25 cellular contexts compared by ENCODE assay signal in genomic region chr7:132171130-132171576, GRCh38.
"Had no signal": no experiment of that assay in that cellular context is flagged by ENCODE, and none has a peak within 500 bp of the region (broad histone marks: within the 10 kb centered on the region; RNA-seq: fewer than 3 reads in every experiment).

No MANE protein-coding gene starts in this region.

- H3K27ac ChIP-seq: adrenal gland, body of pancreas, colonic mucosa, epithelial cell of prostate, left lung, stomach, thyroid gland, upper lobe of right lung had no signal

- H3K36me3 ChIP-seq: adrenal gland, colonic mucosa, esophagus squamous epithelium, left lung, thyroid gland, upper lobe of right lung had no signal

- H3K4me2 ChIP-seq: smooth muscle cell had no signal

- ATAC-seq: body of pancreas; left lung; stimulated activated memory B cell treated with anti-CD40 and anti-IgM and Interleukin-4, amounts not matched to agents 10 μg/mL and 1 μg/mL and 100 μg/mL, for 72 hours; upper lobe of right lung had no signal

- H3K4me1 ChIP-seq: adrenal gland, body of pancreas, colonic mucosa, esophagus squamous epithelium, left lung, stomach, thyroid gland, upper lobe of right lung had no signal

- H3K4me1 Mint-ChIP-seq: nephron; stimulated activated memory B cell treated with anti-CD40 and anti-IgM and Interleukin-4, amounts not matched to agents 10 μg/mL and 1 μg/mL and 100 μg/mL, for 72 hours had no signal

- H3K9me3 Mint-ChIP-seq: nephron; stimulated activated memory B cell treated with anti-CD40 and anti-IgM and Interleukin-4, amounts not matched to agents 10 μg/mL and 1 μg/mL and 100 μg/mL, for 72 hours had no signal

- H3K9me3 ChIP-seq: adrenal gland, body of pancreas, colonic mucosa, esophagus squamous epithelium, left lung, stomach, thyroid gland, upper lobe of right lung had no signal

- H3K27me3 ChIP-seq: adrenal gland, body of pancreas, colonic mucosa, left lung, stomach, thyroid gland, upper lobe of right lung had no signal

- H3K4me3 Mint-ChIP-seq: activated naive CD8-positive, alpha-beta T cell; nephron; stimulated activated memory B cell treated with anti-CD40 and anti-IgM and Interleukin-4, amounts not matched to agents 10 μg/mL and 1 μg/mL and 100 μg/mL, for 72 hours had no signal

- H3K27me3 Mint-ChIP-seq: activated naive CD8-positive, alpha-beta T cell; stimulated activated memory B cell treated with anti-CD40 and anti-IgM and Interleukin-4, amounts not matched to agents 10 μg/mL and 1 μg/mL and 100 μg/mL, for 72 hours had no signal

- H3K4me3 ChIP-seq: adrenal gland, body of pancreas, colonic mucosa, esophagus squamous epithelium, left lung, smooth muscle cell, stomach, thyroid gland, upper lobe of right lung had no signal

- DNase-seq: activated CD4-positive, alpha-beta T cell treated with anti-CD3 and anti-CD28 coated beads for 4 hours; activated CD4-positive, alpha-beta T cell treated with anti-CD3 and anti-CD28 coated beads, Interleukin-2, amount 50 U/mL, for 4 hours; activated CD4-positive, CD25-positive, alpha-beta regulatory T cell; activated CD8-positive, alpha-beta memory T cell treated with anti-CD3 and anti-CD28 coated beads for 24 hours; activated effector memory CD4-positive, alpha-beta T cell treated with Interleukin-2 at 50 U/mL for 16 hours; activated naive CD4-positive, alpha-beta T cell treated with Interleukin-2 at 50 U/mL for 16 hours; adrenal gland; body of pancreas; cerebellar nuclear complex; colonic mucosa; effector CD8-positive, alpha-beta T cell; esophagus squamous epithelium; kidney glomerular epithelial cell; left lung; stimulated activated CD4-positive, alpha-beta T cell treated with anti-CD3 and anti-CD28 coated beads, Interleukin-1b, Interleukin-23, amount 100 ng/mL, for 48 hours; stimulated activated CD4-positive, alpha-beta T cell treated with anti-CD3 and anti-CD28 coated beads, Interleukin-4, amount 100 ng/mL, for 4 hours; stimulated activated CD8-positive, alpha-beta memory T cell treated with anti-CD3 and anti-CD28 coated beads, Interleukin-4, amount 100 ng/mL, for 48 hours; stomach; thyroid gland; upper lobe of right lung had no signal

- H3K36me3 Mint-ChIP-seq: activated naive CD8-positive, alpha-beta T cell; stimulated activated memory B cell treated with anti-CD40 and anti-IgM and Interleukin-4, amounts not matched to agents 10 μg/mL and 1 μg/mL and 100 μg/mL, for 72 hours had no signal

- H3K27ac Mint-ChIP-seq: activated naive CD8-positive, alpha-beta T cell; nephron; stimulated activated memory B cell treated with anti-CD40 and anti-IgM and Interleukin-4, amounts not matched to agents 10 μg/mL and 1 μg/mL and 100 μg/mL, for 72 hours had no signal
